Comparison of ENCODE assay signal across 22 cellular contexts in the genomic region with DNA sequence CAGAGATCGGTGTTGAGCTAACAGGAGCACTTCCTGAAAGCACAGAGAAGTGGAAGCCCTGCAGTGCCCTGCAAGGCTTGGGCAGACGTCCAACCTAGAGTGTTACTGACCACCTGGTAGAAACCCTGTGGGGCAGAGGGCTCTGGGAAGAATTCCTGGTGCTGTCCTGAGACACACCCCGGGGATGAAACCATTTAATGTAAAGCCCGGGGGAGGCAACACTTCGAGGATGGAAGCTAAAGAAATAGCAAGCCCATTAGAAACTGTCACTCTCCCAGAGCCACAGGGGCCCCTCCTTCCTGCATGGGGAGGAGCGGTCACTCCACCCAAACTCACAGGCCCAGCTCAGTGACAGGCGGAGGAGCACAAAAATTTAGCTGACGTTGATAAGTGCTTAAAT. TPM values are rescaled to one million over a fixed set of nuclear protein-coding genes. Genes with fewer than 3 reads are reported as not detected.
DNase-seq lines count a peak whose midpoint lies in the region; ATAC-seq and TF ChIP-seq lines count a peak whose summit lies in the region.
"Had no signal": no experiment of that assay in that cellular context is flagged by ENCODE, and none has a peak within 500 bp of the region (broad histone marks: within the 10 kb centered on the region; RNA-seq: fewer than 3 reads in every experiment).

No MANE protein-coding gene starts in this region.

- H3K27me3 ChIP-seq in endodermal cell (ENCODE audit: control insufficient read depth, insufficient read depth, low read length, poor library complexity, severe bottlenecking), result no peaks in the 10 kb centered on the region

- no peak overlapping the region for H3K27ac ChIP-seq in endodermal cell (ENCODE audit: low read depth, low read length)
- H3K27ac ChIP-seq: esophagus squamous epithelium, GM23248, KMS-11, tibial artery, VCaP had no signal

- no peaks in the 10 kb centered on the region for H3K9me3 Mint-ChIP-seq in endodermal cell
- H3K9me3 Mint-ChIP-seq in endothelial cell (ENCODE audit: unreplicated experiment), result no peaks in the 10 kb centered on the region
- H3K9me3 Mint-ChIP-seq: activated CD4-positive, alpha-beta memory T cell treated with anti-CD3 and anti-CD28 coated beads for 36 hours; central memory CD8-positive, alpha-beta T cell had no signal

- no peak overlapping the region for H3K27ac Mint-ChIP-seq in endodermal cell
- no peak overlapping the region for H3K27ac Mint-ChIP-seq in endothelial cell (ENCODE audit: unreplicated experiment)
- H3K27ac Mint-ChIP-seq: activated CD4-positive, alpha-beta memory T cell treated with anti-CD3 and anti-CD28 coated beads for 36 hours had no signal

- H3K4me1 Mint-ChIP-seq in endodermal cell (peaks cover 24% of the 10 kb centered on the region), endothelial cell (ENCODE audit: unreplicated experiment) (no peaks in the 10 kb centered on the region)
- H3K4me1 Mint-ChIP-seq: central memory CD8-positive, alpha-beta T cell had no signal

- no peak overlapping the region for H3K4me3 ChIP-seq in endodermal cell (ENCODE audit: low read length)
- H3K4me3 ChIP-seq: esophagus squamous epithelium, GM23248, tibial artery had no signal

- no peak for DNase-seq in Right ventricle myocardium superior
- no peak for DNase-seq in cardiac septum (ENCODE audit: low spot score)
- peak; percentile 78 for DNase-seq in NCI-H69 (lab: John Stamatoyannopoulos, UW)
- DNase-seq in endodermal cell, result peak; percentile 48
- peak; percentile 43 for DNase-seq in retina
- no peak for DNase-seq in stimulated activated CD4-positive, alpha-beta T cell treated with anti-CD3 and anti-CD28 coated beads, Interleukin-2, amount 100 ng/mL, for 24 hours
- no peak for DNase-seq in kidney glomerular epithelial cell (lab: John Stamatoyannopoulos, UW)
- DNase-seq in endothelial cell (ENCODE audit: low spot score), result no peak
- DNase-seq: activated CD4-positive, alpha-beta memory T cell treated with anti-CD3 and anti-CD28 coated beads for 36 hours; activated naive CD4-positive, alpha-beta T cell; effector CD8-positive, alpha-beta T cell; esophagus squamous epithelium; GM23248; mammary epithelial cell; NCI-H1048; NCI-H2171; stimulated activated CD4-positive, alpha-beta T cell treated with anti-CD3 and anti-CD28 coated beads, Interleukin-1b, Interleukin-23, amount 100 ng/mL, for 48 hours; stimulated activated naive CD8-positive, alpha-beta T cell treated with anti-CD3 and anti-CD28 coated beads, Interleukin-15, Interleukin-2, amounts not matched to agents 100 U/mL and 50 U/mL, for 24 hours had no signal

- H3K4me3 Mint-ChIP-seq in endodermal cell (no peak overlapping the region), endothelial cell (ENCODE audit: unreplicated experiment) (no peak overlapping the region)
- H3K4me3 Mint-ChIP-seq: activated CD4-positive, alpha-beta memory T cell treated with anti-CD3 and anti-CD28 coated beads for 36 hours; central memory CD8-positive, alpha-beta T cell had no signal

- no peak overlapping the region for H3K9ac ChIP-seq in endodermal cell (ENCODE audit: extremely low read depth, low read length, poor library complexity, severe bottlenecking)
- H3K9ac ChIP-seq: GM23248, KMS-11 had no signal

- H3K36me3 ChIP-seq in endodermal cell (ENCODE audit: control insufficient read depth, insufficient read depth, low read length), result no peaks in the 10 kb centered on the region
- H3K36me3 ChIP-seq: esophagus squamous epithelium, tibial artery had no signal

- intact Hi-C loops in Right ventricle myocardium superior (cut with DNase I) (no loop called here), cardiac septum (cut with DNase I) (no loop called here)

- H3K4me1 ChIP-seq in endodermal cell (ENCODE audit: control insufficient read depth, insufficient read depth, low read length), result peaks cover 3% of the 10 kb centered on the region

- peak; percentile 61 for ATAC-seq in Right ventricle myocardium superior (ENCODE audit: poor library complexity)
- ATAC-seq: stimulated activated naive CD8-positive, alpha-beta T cell treated with anti-CD3 and anti-CD28 coated beads, Interleukin-15, Interleukin-2, amounts not matched to agents 100 U/mL and 50 U/mL, for 24 hours had no signal

- H3K27me3 Mint-ChIP-seq in endodermal cell (ENCODE audit: insufficient read depth) (peaks cover 22% of the 10 kb centered on the region), endothelial cell (ENCODE audit: unreplicated experiment) (peaks cover 2% of the 10 kb centered on the region)

- 63 to 66% methylated on average over 5 to 8 of the region's 8 CpGs for WGBS in endodermal cell (ENCODE audit: insufficient coverage in 1 of 2, insufficient read length in 1 of 2), 2 experiments

- no peak for TF ChIP-seq CTCF in endodermal cell (conservative IDR thresholded peaks at IDR 0.05)
- no peak for TF ChIP-seq CTCF in endothelial cell (IDR thresholded peaks at IDR 0.05; ENCODE audit: unreplicated experiment)

- no peaks in the 10 kb centered on the region for H3K9me3 ChIP-seq in endodermal cell (ENCODE audit: control insufficient read depth, low read length)
- H3K9me3 ChIP-seq: esophagus squamous epithelium, tibial artery had no signal

- H3K36me3 Mint-ChIP-seq in endodermal cell (ENCODE audit: low read depth) (no peaks in the 10 kb centered on the region), endothelial cell (ENCODE audit: low read depth, unreplicated experiment) (peaks cover 4% of the 10 kb centered on the region)
- H3K36me3 Mint-ChIP-seq: activated CD4-positive, alpha-beta memory T cell treated with anti-CD3 and anti-CD28 coated beads for 36 hours had no signal

RNA-seq across cellular contexts. Expression of a gene that starts 57.6 kb away (rescaled TPM):
- total RNA-seq in Right ventricle myocardium superior (0.86 TPM), cardiac septum (3.5 TPM), endodermal cell (1 to 10 TPM in 1 of 2 donors, under 1 TPM in 1; 1.00 to 1.5 TPM), endothelial cell (ENCODE audit: unreplicated experiment) (11.5 TPM)
- polyA plus RNA-seq in endodermal cell (2013, experiment 1 of 2), result 26.7 TPM
- polyA plus RNA-seq in endodermal cell (2013, experiment 2 of 2), result 29.3 TPM

Comparison
In these comparisons a context has a peak if more than half of its experiments do, and no peak if none do; other contexts are left out.
1. DNase-seq: peak in NCI-H69 (single experiment), endodermal cell (single experiment) and retina (single experiment); none in Right ventricle myocardium superior (single experiment), cardiac septum (single experiment), stimulated activated CD4-positive, alpha-beta T cell treated with anti-CD3 and anti-CD28 coated beads, Interleukin-2, amount 100 ng/mL, for 24 hours (0 of 2), kidney glomerular epithelial cell (single experiment) and endothelial cell (single experiment).